ENCODE assay signal across 8 cellular contexts in genomic region chr17:58324409-58325288, GRCh38. TPM values are rescaled to one million over a fixed set of nuclear protein-coding genes. Genes with fewer than 3 reads are reported as not detected.
DNase-seq lines count a peak whose midpoint lies in the region; ATAC-seq and TF ChIP-seq lines count a peak whose summit lies in the region.
"Had no signal": no experiment of that assay in that cellular context is flagged by ENCODE, and none has a peak within 500 bp of the region (broad histone marks: within the 10 kb centered on the region; RNA-seq: fewer than 3 reads in every experiment).

No MANE protein-coding gene starts in this region.

- H3K4me2 ChIP-seq in HCT116 (ENCODE audit: low read length): no peak overlapping the region

- H3K4me1 ChIP-seq in HCT116 (ENCODE audit: control insufficient read depth in 1 of 2, insufficient read depth in 2 of 2, low read length in 2 of 2): peaks cover 3 to 9% of the 10 kb centered on the region in 2 experiments; a peak in 2 of 4 replicates

- no peaks in the 10 kb centered on the region for H3K9me3 Mint-ChIP-seq in nephron progenitor cell

- H3K27ac Mint-ChIP-seq in nephron progenitor cell: no peak overlapping the region

- no peak overlapping the region for H3K4me3 ChIP-seq in HCT116 (replicated peaks in 1 of 2; ENCODE audit: low read depth in 1 of 2, low read length in 2 of 2)
- H3K4me3 ChIP-seq: SK-N-MC had no signal

- no peaks in the 10 kb centered on the region for H4K20me1 ChIP-seq in HCT116 (ENCODE audit: insufficient read depth)

- no peaks in the 10 kb centered on the region for H3K27me3 ChIP-seq in HCT116 (ENCODE audit: insufficient read depth, low read length)

- H3K9me2 ChIP-seq in HCT116 (ENCODE audit: insufficient read depth): no peaks in the 10 kb centered on the region

- no peak for TF ChIP-seq RAD21 in HCT116 (IDR thresholded peaks at IDR 0.05; ENCODE audit: low read depth)

- no peaks in the 10 kb centered on the region for H3K9me3 ChIP-seq in HCT116 (ENCODE audit: control insufficient read depth in 1 of 2, insufficient read depth in 1 of 2, low read depth in 1 of 2, low read length in 2 of 2)

- peaks cover 7% of the 10 kb centered on the region for H3K27me3 Mint-ChIP-seq in nephron progenitor cell (ENCODE audit: low read depth, poor library complexity)

- no TSS peak for BruUV-seq in HCT116 (replicated peaks; lab: Mats Ljungman, UMichigan)

- CTCF ChIA-PET in HCT116 (lab: Charles Lee): no interaction called here

- H3K4me1 Mint-ChIP-seq in nephron progenitor cell: peaks cover 70% of the 10 kb centered on the region

- TF ChIP-seq POLR2A in HCT116 (IDR thresholded peaks at IDR 0.05; ENCODE audit: borderline replicate concordance, extremely low read depth, insufficient read depth, insufficient read length): peak; percentile 24

- H3K36me3 Mint-ChIP-seq in nephron progenitor cell (ENCODE audit: low read depth): peaks cover 11% of the 10 kb centered on the region

- POLR2A ChIA-PET in HCT116 (lab: Charles Lee): no interaction called here

- peak overlapping the region; percentile 73 for H3K4me3 Mint-ChIP-seq in nephron progenitor cell

- DNase-seq in HCT116 (ENCODE audit: low read depth, low spot score) (no peak), RPMI7951 (ENCODE audit: low read depth) (peak; percentile 58), nephron progenitor cell (peak; percentile 76)
- no peak for DNase-seq in central memory CD4-positive, alpha-beta T cell

- RAD21 ChIA-PET in HCT116 (lab: Charles Lee; ENCODE audit: low non-redundant PET in 1 of 2, low total read pairs in 2 of 2, uncharacterized antibody in 2 of 2, unreplicated experiment in 2 of 2): no interaction called here

- H3K79me2 ChIP-seq in HCT116 (ENCODE audit: insufficient read depth, low read length): no peaks in the 10 kb centered on the region

- H3K36me3 ChIP-seq in HCT116 (ENCODE audit: control insufficient read depth in 1 of 2, insufficient read depth in 2 of 2, low read length in 2 of 2): no peaks in the 10 kb centered on the region

- ATAC-seq in HCT116 (no peak), esophagus mucosa (peak; percentile 55), GM19035 (IDR thresholded peaks at IDR 0.05; ENCODE audit: unreplicated experiment) (no peak), GM21447 (IDR thresholded peaks at IDR 0.05; ENCODE audit: unreplicated experiment) (no peak)

- no peak for TF ChIP-seq CTCF in HCT116 (IDR thresholded peaks at IDR 0.05 in 2 of 3, conservative IDR thresholded peaks at IDR 0.05 in 1 of 3; ENCODE audit: borderline replicate concordance in 1 of 3, insufficient read depth in 1 of 3, low read depth in 2 of 3, low read length in 2 of 3)
- no peak for TF ChIP-seq CTCF in nephron progenitor cell (IDR thresholded peaks at IDR 0.05)

- no peak overlapping the region for H2AFZ ChIP-seq in HCT116 (ENCODE audit: low read depth, low read length, poor library complexity, severe bottlenecking)

- no peak overlapping the region for H3K27ac ChIP-seq in HCT116 (ENCODE audit: low read depth, low read length)
- H3K27ac ChIP-seq: SK-N-MC had no signal

- no peak overlapping the region for H3K9ac ChIP-seq in HCT116 (ENCODE audit: low read length)

- intact Hi-C loops in HCT116 (cut with micrococcal nuclease): no loop called here

TF ChIP-seq in HCT116, 20 proteins besides CTCF, POLR2A, EP300 and RAD21:
- TF ChIP-seq ZFX (IDR thresholded peaks at IDR 0.05): no peak

RNA-seq across cellular contexts. Expression of gene TSPOAP1, which starts 3.9 kb away (rescaled TPM):
- total RNA-seq in HCT116 (2021; ENCODE audit: unreplicated experiment) (0.27 TPM), esophagus mucosa (2.6 TPM)
- polyA plus RNA-seq in HCT116 (2012): 0.05 TPM in 1 of 2 replicates, not detected in the other
- total RNA-seq in RPMI7951 (2014; rRNA removed; shearing (Covaris generic)): 0.68 and 0.84 TPM in 2 replicates

RNA-seq across cellular contexts. Expression of gene SUPT4H1, which starts 27.4 kb away (rescaled TPM):
- total RNA-seq in HCT116 (2021; ENCODE audit: unreplicated experiment) (118 TPM), esophagus mucosa (58.3 TPM)
- polyA plus RNA-seq in HCT116 (2012): 121 and 141 TPM in 2 replicates
- total RNA-seq in RPMI7951 (2014; rRNA removed; shearing (Covaris generic)): 61.0 and 61.4 TPM in 2 replicates

RNA-seq across cellular contexts. Expression of gene MPO, which starts 43.9 kb away (rescaled TPM):
- total RNA-seq in HCT116 (2021; ENCODE audit: unreplicated experiment) (not detected), esophagus mucosa (not detected)
- not detected in 2 replicates for polyA plus RNA-seq in HCT116 (2012)
- 0.12 TPM in 1 of 2 replicates, not detected in the other for total RNA-seq in RPMI7951 (2014; rRNA removed; shearing (Covaris generic))

Comparison
In these comparisons a context has a peak if more than half of its experiments do, and no peak if none do; other contexts are left out.
1. DNase-seq: peak in RPMI7951 (single experiment) and nephron progenitor cell (single experiment); none in HCT116 (single experiment) and central memory CD4-positive, alpha-beta T cell (single experiment).